Comparison of ENCODE assay signal across 29 cellular contexts in genomic region chr3:35385271-35385670, GRCh38.
"Had no signal": no experiment of that assay in that cellular context is flagged by ENCODE, and none has a peak within 500 bp of the region (broad histone marks: within the 10 kb centered on the region; RNA-seq: fewer than 3 reads in every experiment).

No MANE protein-coding gene starts in this region.

- H3K27ac Mint-ChIP-seq: immature natural killer cell; mesothelial cell of epicardium; naive thymus-derived CD8-positive, alpha-beta T cell; nephron; stimulated activated effector memory CD8-positive, alpha-beta T cell treated with anti-CD3 and anti-CD28 coated beads, Interleukin-12 subunit alpha, Interleukin-12 subunit beta, amount 100 ng/mL, for 72 hours; stimulated activated naive CD8-positive, alpha-beta T cell treated with anti-CD3 and anti-CD28 coated beads, Interleukin-15, Interleukin-2, amounts not matched to agents 100 ng/mL and 50 ng/mL, for 24 hours; type B pancreatic cell had no signal

- DNase-seq: hypothalamus; immature natural killer cell; kidney; left colon; left lung; lower lobe of right lung; mammary epithelial cell; mesendoderm; naive thymus-derived CD8-positive, alpha-beta T cell; nucleus accumbens; pancreas; posterior cingulate gyrus; retina; right cardiac atrium; small intestine; spleen; stimulated activated CD4-positive, alpha-beta T cell treated with anti-CD3 and anti-CD28 coated beads, Interleukin-4, amount 100 ng/mL, for 24 hours; stimulated activated naive CD4-positive, alpha-beta T cell; substantia nigra; uterus had no signal

- H3K4me1 Mint-ChIP-seq: immature natural killer cell; mesothelial cell of epicardium; nephron; neural crest cell; stimulated activated effector memory CD8-positive, alpha-beta T cell treated with anti-CD3 and anti-CD28 coated beads, Interleukin-12 subunit alpha, Interleukin-12 subunit beta, amount 100 ng/mL, for 72 hours had no signal

- H3K27me3 Mint-ChIP-seq: naive thymus-derived CD8-positive, alpha-beta T cell; stimulated activated naive CD8-positive, alpha-beta T cell treated with anti-CD3 and anti-CD28 coated beads, Interleukin-15, Interleukin-2, amounts not matched to agents 100 ng/mL and 50 ng/mL, for 24 hours; type B pancreatic cell had no signal

- H3K4me1 ChIP-seq: left lung, lower lobe of right lung, pancreas, prostate gland, spleen, tibial nerve, uterus had no signal

- H3K36me3 ChIP-seq: left lung, lower lobe of right lung, pancreas, prostate gland, spleen, tibial nerve, uterus had no signal

- H3K9me3 ChIP-seq: left lung, lower lobe of right lung, pancreas, prostate gland, tibial nerve, uterus had no signal

- H3K27ac ChIP-seq: left lung, lower lobe of right lung, pancreas, prostate gland, spleen, tibial nerve, uterus had no signal

- H3K9me3 Mint-ChIP-seq: mesothelial cell of epicardium; nephron; neural crest cell; stimulated activated naive CD8-positive, alpha-beta T cell treated with anti-CD3 and anti-CD28 coated beads, Interleukin-15, Interleukin-2, amounts not matched to agents 100 ng/mL and 50 ng/mL, for 24 hours; type B pancreatic cell had no signal

- H3K4me3 ChIP-seq: left lung, lower lobe of right lung, pancreas, prostate gland, spleen, tibial nerve, uterus had no signal

- H3K27me3 ChIP-seq: left lung, pancreas, spleen, tibial nerve, uterus had no signal

- H3K4me3 Mint-ChIP-seq: immature natural killer cell; mesothelial cell of epicardium; naive thymus-derived CD8-positive, alpha-beta T cell; nephron; neural crest cell; stimulated activated effector memory CD8-positive, alpha-beta T cell treated with anti-CD3 and anti-CD28 coated beads, Interleukin-12 subunit alpha, Interleukin-12 subunit beta, amount 100 ng/mL, for 72 hours; stimulated activated naive CD8-positive, alpha-beta T cell treated with anti-CD3 and anti-CD28 coated beads, Interleukin-15, Interleukin-2, amounts not matched to agents 100 ng/mL and 50 ng/mL, for 24 hours; type B pancreatic cell had no signal

- H3K36me3 Mint-ChIP-seq: immature natural killer cell; mesothelial cell of epicardium; naive thymus-derived CD8-positive, alpha-beta T cell; stimulated activated effector memory CD8-positive, alpha-beta T cell treated with anti-CD3 and anti-CD28 coated beads, Interleukin-12 subunit alpha, Interleukin-12 subunit beta, amount 100 ng/mL, for 72 hours; type B pancreatic cell had no signal

- ATAC-seq: left colon; left lung; lower lobe of right lung; naive thymus-derived CD8-positive, alpha-beta T cell; pancreas; right cardiac atrium; sciatic nerve; stimulated activated effector memory CD8-positive, alpha-beta T cell treated with anti-CD3 and anti-CD28 coated beads, Interleukin-12 subunit alpha, Interleukin-12 subunit beta, amount 100 ng/mL, for 72 hours had no signal
